In the genomic region with DNA sequence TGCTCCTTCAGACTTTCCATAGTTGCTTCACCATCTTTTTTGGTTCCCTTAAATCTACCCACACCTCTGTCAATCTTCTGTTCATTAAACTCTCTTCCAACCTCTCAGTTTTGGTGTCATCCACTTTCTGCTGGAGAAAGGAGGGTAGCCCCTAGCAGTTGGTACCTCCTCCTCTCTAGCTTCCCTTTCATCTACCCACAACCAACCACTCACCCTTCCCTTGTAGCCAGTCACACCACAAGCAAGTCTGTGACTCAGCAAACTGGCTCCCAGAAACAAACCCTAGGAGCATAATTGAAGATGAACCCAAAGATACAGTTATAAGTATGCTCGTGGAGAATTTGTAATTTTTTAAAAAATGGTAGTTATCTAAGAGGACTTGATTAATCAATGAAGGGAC, we compare ENCODE assay signal across 1 cellular context.
TF ChIP-seq lines count a peak whose summit lies in the region.

No MANE protein-coding gene starts in this region.

TF ChIP-seq in HCT116, 20 proteins besides CTCF, POLR2A, EP300 and RAD21 (continued from another document):
- TF ChIP-seq REST (IDR thresholded peaks at IDR 0.05; ENCODE audit: low read depth), result no peak
- no peak for TF ChIP-seq TCF7L2 (IDR thresholded peaks at IDR 0.05; ENCODE audit: borderline replicate concordance, extremely low read depth, insufficient read depth, insufficient read length)
- TF ChIP-seq, protein P1, sequence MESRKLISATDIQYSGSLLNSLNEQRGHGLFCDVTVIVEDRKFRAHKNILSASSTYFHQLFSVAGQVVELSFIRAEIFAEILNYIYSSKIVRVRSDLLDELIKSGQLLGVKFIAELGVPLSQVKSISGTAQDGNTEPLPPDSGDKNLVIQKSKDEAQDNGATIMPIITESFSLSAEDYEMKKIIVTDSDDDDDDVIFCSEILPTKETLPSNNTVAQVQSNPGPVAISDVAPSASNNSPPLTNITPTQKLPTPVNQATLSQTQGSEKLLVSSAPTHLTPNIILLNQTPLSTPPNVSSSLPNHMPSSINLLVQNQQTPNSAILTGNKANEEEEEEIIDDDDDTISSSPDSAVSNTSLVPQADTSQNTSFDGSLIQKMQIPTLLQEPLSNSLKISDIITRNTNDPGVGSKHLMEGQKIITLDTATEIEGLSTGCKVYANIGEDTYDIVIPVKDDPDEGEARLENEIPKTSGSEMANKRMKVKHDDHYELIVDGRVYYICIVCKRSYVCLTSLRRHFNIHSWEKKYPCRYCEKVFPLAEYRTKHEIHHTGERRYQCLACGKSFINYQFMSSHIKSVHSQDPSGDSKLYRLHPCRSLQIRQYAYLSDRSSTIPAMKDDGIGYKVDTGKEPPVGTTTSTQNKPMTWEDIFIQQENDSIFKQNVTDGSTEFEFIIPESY (IDR thresholded peaks at IDR 0.05; ENCODE audit: extremely low read depth, insufficient replicate concordance, low read length), result no peak
- TF ChIP-seq MAX (IDR thresholded peaks at IDR 0.05), result no peak
- no peak for TF ChIP-seq SRF (IDR thresholded peaks at IDR 0.05; ENCODE audit: low read depth)
- no peak for TF ChIP-seq ZNF274 (IDR thresholded peaks at IDR 0.05; ENCODE audit: low read depth, low read length)
